Comparison of ENCODE assay signal across 10 cellular contexts in genomic region chr5:89303033-89303480, GRCh38.
DNase-seq lines count a peak whose midpoint lies in the region; ATAC-seq and TF ChIP-seq lines count a peak whose summit lies in the region.
"Had no signal": no experiment of that assay in that cellular context is flagged by ENCODE, and none has a peak within 500 bp of the region (broad histone marks: within the 10 kb centered on the region; RNA-seq: fewer than 3 reads in every experiment).

No MANE protein-coding gene starts in this region.

- DNase-seq in AML-193 (lab: John Stamatoyannopoulos, UW) = peak; percentile 81 to 84
- peak; percentile 55 for DNase-seq in NCI-H69 (lab: John Stamatoyannopoulos, UW)
- no peak for DNase-seq in H4 (ENCODE audit: low spot score)
- no peak for DNase-seq in activated CD8-positive, alpha-beta T cell treated with anti-CD3 and anti-CD28 coated beads for 36 hours
- DNase-seq in activated CD8-positive, alpha-beta memory T cell treated with anti-CD3 and anti-CD28 coated beads, Interleukin-2, amount 50 U/mL, for 4 hours = no peak
- no peak for DNase-seq in NCI-H1694 (lab: John Stamatoyannopoulos, UW)
- DNase-seq: ACHN had no signal

- no peaks in the 10 kb centered on the region for H3K4me1 Mint-ChIP-seq in activated CD8-positive, alpha-beta T cell treated with anti-CD3 and anti-CD28 coated beads for 36 hours (ENCODE audit: low read depth)
- H3K4me1 Mint-ChIP-seq: activated naive CD4-positive, alpha-beta T cell treated with anti-CD3 and anti-CD28 coated beads, Interleukin-2, amount 50 U/mL, for 24 hours had no signal

- no peak for TF ChIP-seq CTCF in activated CD8-positive, alpha-beta T cell treated with anti-CD3 and anti-CD28 coated beads for 36 hours (IDR thresholded peaks at IDR 0.05)

- CTCF ChIA-PET in activated CD8-positive, alpha-beta T cell treated with anti-CD3 and anti-CD28 coated beads for 36 hours (lab: Charles Lee) = no interaction called here

- no peak overlapping the region for H3K27ac Mint-ChIP-seq in activated CD8-positive, alpha-beta T cell treated with anti-CD3 and anti-CD28 coated beads for 36 hours
- H3K27ac Mint-ChIP-seq: activated naive CD4-positive, alpha-beta T cell treated with anti-CD3 and anti-CD28 coated beads, Interleukin-2, amount 50 U/mL, for 24 hours had no signal

- intact Hi-C loops in activated CD8-positive, alpha-beta T cell treated with anti-CD3 and anti-CD28 coated beads for 36 hours (cut with micrococcal nuclease) = no loop called here

- H3K27me3 Mint-ChIP-seq in activated CD8-positive, alpha-beta T cell treated with anti-CD3 and anti-CD28 coated beads for 36 hours = no peaks in the 10 kb centered on the region
- H3K27me3 Mint-ChIP-seq: activated naive CD4-positive, alpha-beta T cell treated with anti-CD3 and anti-CD28 coated beads, Interleukin-2, amount 50 U/mL, for 24 hours had no signal

- no peak overlapping the region for H3K4me3 Mint-ChIP-seq in activated CD8-positive, alpha-beta T cell treated with anti-CD3 and anti-CD28 coated beads for 36 hours
- H3K4me3 Mint-ChIP-seq: activated naive CD4-positive, alpha-beta T cell treated with anti-CD3 and anti-CD28 coated beads, Interleukin-2, amount 50 U/mL, for 24 hours had no signal

- no peaks in the 10 kb centered on the region for H3K36me3 Mint-ChIP-seq in activated CD8-positive, alpha-beta T cell treated with anti-CD3 and anti-CD28 coated beads for 36 hours (ENCODE audit: low read depth)
- H3K36me3 Mint-ChIP-seq: activated naive CD4-positive, alpha-beta T cell treated with anti-CD3 and anti-CD28 coated beads, Interleukin-2, amount 50 U/mL, for 24 hours had no signal

- H3K9me3 Mint-ChIP-seq in activated CD8-positive, alpha-beta T cell treated with anti-CD3 and anti-CD28 coated beads for 36 hours = peaks cover 2% of the 10 kb centered on the region
- H3K9me3 Mint-ChIP-seq: activated naive CD4-positive, alpha-beta T cell treated with anti-CD3 and anti-CD28 coated beads, Interleukin-2, amount 50 U/mL, for 24 hours had no signal

- ATAC-seq in GM19328 (IDR thresholded peaks at IDR 0.05; ENCODE audit: unreplicated experiment) (peak; percentile 54), HG02973 (IDR thresholded peaks at IDR 0.05; ENCODE audit: unreplicated experiment) (peak; percentile 67)
- ATAC-seq in activated CD8-positive, alpha-beta T cell treated with anti-CD3 and anti-CD28 coated beads for 36 hours = no peak

- POLR2A ChIA-PET in activated CD8-positive, alpha-beta T cell treated with anti-CD3 and anti-CD28 coated beads for 36 hours (lab: Charles Lee) = no interaction called here

Comparison
In these comparisons a context has a peak if more than half of its experiments do, and no peak if none do; other contexts are left out.
1. DNase-seq: peak in AML-193 (2 of 2) and NCI-H69 (single experiment); none in H4 (single experiment), activated CD8-positive, alpha-beta T cell treated with anti-CD3 and anti-CD28 coated beads for 36 hours (single experiment), activated CD8-positive, alpha-beta memory T cell treated with anti-CD3 and anti-CD28 coated beads, Interleukin-2, amount 50 U/mL, for 4 hours (single experiment) and NCI-H1694 (single experiment).